18 cellular contexts compared by ENCODE assay signal in genomic region chr7:74380720-74381119, GRCh38.
DNase-seq lines count a peak whose midpoint lies in the region; ATAC-seq and TF ChIP-seq lines count a peak whose summit lies in the region.
"Had no signal": no experiment of that assay in that cellular context is flagged by ENCODE, and none has a peak within 500 bp of the region (broad histone marks: within the 10 kb centered on the region; RNA-seq: fewer than 3 reads in every experiment).

No MANE protein-coding gene starts in this region.

- no peaks in the 10 kb centered on the region for H3K79me2 ChIP-seq in mammary epithelial cell (ENCODE audit: insufficient read depth, low read length)

- BruUV-seq in MCF 10A (replicated peaks; lab: Mats Ljungman, UMichigan) (no TSS peak), mammary epithelial cell (replicated peaks; lab: Mats Ljungman, UMichigan) (no TSS peak), Caco-2 (replicated peaks; lab: Mats Ljungman, UMichigan) (no TSS peak)

- H3K27ac Mint-ChIP-seq in MCF 10A (ENCODE audit: low read depth, unreplicated experiment) (no peak overlapping the region), Caco-2 (ENCODE audit: unreplicated experiment) (no peak overlapping the region)
- H3K27ac Mint-ChIP-seq: activated CD4-positive, alpha-beta T cell treated with anti-CD3 and anti-CD28 coated beads, Interleukin-2, amount 10 ng/mL, durations not matched to agents 7 days and 5 days; activated naive CD8-positive, alpha-beta T cell had no signal

- H3K9ac ChIP-seq in mammary epithelial cell (ENCODE audit: insufficient read depth, low read length) (no peak overlapping the region), muscle layer of colon (ENCODE audit: low read length) (no peak overlapping the region)

- no peak overlapping the region for H2AFZ ChIP-seq in mammary epithelial cell (ENCODE audit: low read depth, low read length)

- DNase-seq in MCF 10A (ENCODE audit: unreplicated experiment) (peak; percentile 32), mammary epithelial cell (no peak), caudate nucleus (lab: John Stamatoyannopoulos, UW) (peak in 2 of 61 donors; percentile 19 to 85), Caco-2 (no peak), NCI-H82 (lab: John Stamatoyannopoulos, UW) (no peak)
- no peak for DNase-seq in central memory CD4-positive, alpha-beta T cell
- DNase-seq: activated CD4-positive, alpha-beta T cell treated with anti-CD3 and anti-CD28 coated beads, Interleukin-2, amount 10 ng/mL, durations not matched to agents 7 days and 5 days; activated T-cell treated with anti-CD3 and anti-CD28 coated beads, Interleukin-2, amount 50 U/mL, for 4 hours; MV-4-11; SJCRH30; T-helper 9 cell had no signal

- no peak for ATAC-seq in GM21423 (IDR thresholded peaks at IDR 0.05; ENCODE audit: unreplicated experiment)
- ATAC-seq: activated T-cell treated with anti-CD3 and anti-CD28 coated beads, Interleukin-2, amount 50 U/mL, for 4 hours had no signal

- no peak overlapping the region for H3K4me2 ChIP-seq in mammary epithelial cell (ENCODE audit: insufficient read depth, low read depth, low read length)

- H3K9me3 Mint-ChIP-seq in MCF 10A (ENCODE audit: unreplicated experiment) (no peaks in the 10 kb centered on the region), Caco-2 (ENCODE audit: unreplicated experiment) (no peaks in the 10 kb centered on the region)
- H3K9me3 Mint-ChIP-seq: activated CD4-positive, alpha-beta T cell treated with anti-CD3 and anti-CD28 coated beads, Interleukin-2, amount 10 ng/mL, durations not matched to agents 7 days and 5 days; activated T-cell treated with anti-CD3 and anti-CD28 coated beads, Interleukin-2, amount 50 U/mL, for 4 hours; central memory CD8-positive, alpha-beta T cell; nephron had no signal

- H3K4me3 Mint-ChIP-seq in MCF 10A (ENCODE audit: unreplicated experiment) (no peak overlapping the region), Caco-2 (ENCODE audit: unreplicated experiment) (no peak overlapping the region)
- H3K4me3 Mint-ChIP-seq: activated CD4-positive, alpha-beta T cell treated with anti-CD3 and anti-CD28 coated beads, Interleukin-2, amount 10 ng/mL, durations not matched to agents 7 days and 5 days; activated naive CD8-positive, alpha-beta T cell; activated T-cell treated with anti-CD3 and anti-CD28 coated beads, Interleukin-2, amount 50 U/mL, for 4 hours; central memory CD8-positive, alpha-beta T cell; nephron had no signal

- in situ Hi-C loops in mammary epithelial cell (cut with MboI; ENCODE audit: low sequenced_read_pairs in 2 of 2), result loop anchor here (25.0 kb wide), 2 partner anchors 93 to 318 kb away; partner anchors contain the start of gene CLIP2 (in 1 of the 2)

- H3K9me3 ChIP-seq in mammary epithelial cell (replicated peaks; ENCODE audit: insufficient read depth, low read length) (no peaks in the 10 kb centered on the region), muscle layer of colon (ENCODE audit: low read length) (no peaks in the 10 kb centered on the region), Caco-2 (no peaks in the 10 kb centered on the region)
- H3K9me3 ChIP-seq: right atrium auricular region, SJCRH30, tibial artery had no signal

- 97% methylated on average over 6 of the region's 7 CpGs for whole genome bisulfite sequencing in mammary epithelial cell (ENCODE audit: low coverage, missing lambda C conversion rate)

- H3K4me1 Mint-ChIP-seq in MCF 10A (ENCODE audit: insufficient read depth, unreplicated experiment) (no peaks in the 10 kb centered on the region), Caco-2 (ENCODE audit: low read depth, unreplicated experiment) (peaks cover 6% of the 10 kb centered on the region)
- H3K4me1 Mint-ChIP-seq: activated CD4-positive, alpha-beta T cell treated with anti-CD3 and anti-CD28 coated beads, Interleukin-2, amount 10 ng/mL, durations not matched to agents 7 days and 5 days; central memory CD8-positive, alpha-beta T cell had no signal

- H3K4me3 ChIP-seq in mammary epithelial cell (replicated peaks in 1 of 3; ENCODE audit: insufficient read depth in 1 of 3, low read depth in 2 of 3, low read length in 3 of 3) (no peak overlapping the region), muscle layer of colon (ENCODE audit: low read depth in 1 of 2, low read length in 2 of 2) (no peak overlapping the region), Caco-2 (ENCODE audit: low read depth, low read length) (no peak overlapping the region)
- H3K4me3 ChIP-seq: right atrium auricular region, SJCRH30, tibial artery had no signal

- H3K36me3 ChIP-seq in mammary epithelial cell (ENCODE audit: insufficient read depth, low read length), result no peaks in the 10 kb centered on the region
- H3K36me3 ChIP-seq in muscle layer of colon (ENCODE audit: insufficient read depth, low read length), result peaks cover 22% of the 10 kb centered on the region
- H3K36me3 ChIP-seq in Caco-2 (ENCODE audit: control insufficient read depth, insufficient read depth, low read length), result no peaks in the 10 kb centered on the region

- intact Hi-C loops in MCF 10A (cut with micrococcal nuclease) (no loop called here), mammary epithelial cell (cut with micrococcal nuclease) (no loop called here), Caco-2 (cut with micrococcal nuclease; ENCODE audit: unreplicated experiment) (no loop called here)

- CTCF ChIA-PET in MCF 10A (lab: Yijun Ruan, JAX), result interaction anchor here (0.7 to 3.0 kb wide), 7 partner anchors 10 to 950 kb away, joined by 3 to 13 read pairs (median 5); no protein-coding TSS in a partner anchor
- CTCF ChIA-PET in mammary epithelial cell (lab: Charles Lee; ENCODE audit: low non-redundant PET), result no interaction called here
- CTCF ChIA-PET in Caco-2 (lab: Charles Lee), result interaction anchor here (0.6 to 1.3 kb wide), 2 partner anchors 9 to 174 kb away, joined by 5 read pairs; no protein-coding TSS in a partner anchor

- H3K27ac ChIP-seq in mammary epithelial cell (ENCODE audit: insufficient read depth, low read depth, low read length), result no peak overlapping the region
- H3K27ac ChIP-seq in caudate nucleus (ENCODE audit: low read depth, low read length), result peak overlapping the region; percentile 83
- peak overlapping the region; percentile 37 for H3K27ac ChIP-seq in muscle layer of colon (ENCODE audit: low read depth, low read length)
- H3K27ac ChIP-seq: right atrium auricular region, SJCRH30 had no signal

- TF ChIP-seq CTCF in MCF 10A (IDR thresholded peaks at IDR 0.05; ENCODE audit: unreplicated experiment), result no peak
- TF ChIP-seq CTCF in mammary epithelial cell (conservative IDR thresholded peaks at IDR 0.05 in 1 of 2, IDR thresholded peaks at IDR 0.05 in 1 of 2; ENCODE audit: extremely low read depth in 1 of 2, insufficient read depth in 1 of 2, low read depth in 1 of 2, low read length in 2 of 2), result no peak
- TF ChIP-seq CTCF in Caco-2 (IDR thresholded peaks at IDR 0.05; ENCODE audit: insufficient read depth in 1 of 2, low read depth in 1 of 2, low read length in 1 of 2, severe bottlenecking in 1 of 2, unreplicated experiment in 1 of 2), result no peak

- H3K4me1 ChIP-seq in mammary epithelial cell (ENCODE audit: insufficient read depth, low read length), result no peaks in the 10 kb centered on the region
- peaks cover 12% of the 10 kb centered on the region for H3K4me1 ChIP-seq in muscle layer of colon (ENCODE audit: insufficient read depth, low read length)
- H3K4me1 ChIP-seq in Caco-2, result no peaks in the 10 kb centered on the region
- H3K4me1 ChIP-seq: right atrium auricular region, SJCRH30 had no signal

- POLR2A ChIA-PET in MCF 10A (lab: Yijun Ruan, JAX) (no interaction called here), Caco-2 (lab: Charles Lee) (no interaction called here)

- dilution Hi-C loops in mammary epithelial cell (cut with HindIII; ENCODE audit: low sequenced_read_pairs), result loop anchor here (5.0 kb wide), 1 partner anchor 63 kb away; no protein-coding TSS in a partner anchor

- H3K27me3 Mint-ChIP-seq in MCF 10A (ENCODE audit: insufficient read depth, unreplicated experiment) (no peaks in the 10 kb centered on the region), Caco-2 (ENCODE audit: insufficient read depth, unreplicated experiment) (no peaks in the 10 kb centered on the region)
- H3K27me3 Mint-ChIP-seq: activated CD4-positive, alpha-beta T cell treated with anti-CD3 and anti-CD28 coated beads, Interleukin-2, amount 10 ng/mL, durations not matched to agents 7 days and 5 days; activated naive CD8-positive, alpha-beta T cell; central memory CD8-positive, alpha-beta T cell had no signal

- H3K27me3 ChIP-seq in mammary epithelial cell (ENCODE audit: insufficient read depth, low read length), result no peaks in the 10 kb centered on the region
- H3K27me3 ChIP-seq in muscle layer of colon (ENCODE audit: control insufficient read depth in 1 of 2, insufficient read depth in 2 of 2, low read length in 2 of 2), result no peaks in the 10 kb centered on the region
- no peaks in the 10 kb centered on the region for H3K27me3 ChIP-seq in Caco-2 (replicated peaks; ENCODE audit: control insufficient read depth, insufficient read depth, low read length)
- H3K27me3 ChIP-seq: right atrium auricular region, SJCRH30, tibial artery had no signal

- no peaks in the 10 kb centered on the region for H4K20me1 ChIP-seq in mammary epithelial cell (ENCODE audit: insufficient read depth, low read length)

- H3K36me3 Mint-ChIP-seq in MCF 10A (ENCODE audit: insufficient read depth, unreplicated experiment), result no peaks in the 10 kb centered on the region
- peaks cover 15% of the 10 kb centered on the region for H3K36me3 Mint-ChIP-seq in Caco-2 (ENCODE audit: insufficient read depth, unreplicated experiment)
- H3K36me3 Mint-ChIP-seq: activated naive CD8-positive, alpha-beta T cell had no signal
